In the genomic region with DNA sequence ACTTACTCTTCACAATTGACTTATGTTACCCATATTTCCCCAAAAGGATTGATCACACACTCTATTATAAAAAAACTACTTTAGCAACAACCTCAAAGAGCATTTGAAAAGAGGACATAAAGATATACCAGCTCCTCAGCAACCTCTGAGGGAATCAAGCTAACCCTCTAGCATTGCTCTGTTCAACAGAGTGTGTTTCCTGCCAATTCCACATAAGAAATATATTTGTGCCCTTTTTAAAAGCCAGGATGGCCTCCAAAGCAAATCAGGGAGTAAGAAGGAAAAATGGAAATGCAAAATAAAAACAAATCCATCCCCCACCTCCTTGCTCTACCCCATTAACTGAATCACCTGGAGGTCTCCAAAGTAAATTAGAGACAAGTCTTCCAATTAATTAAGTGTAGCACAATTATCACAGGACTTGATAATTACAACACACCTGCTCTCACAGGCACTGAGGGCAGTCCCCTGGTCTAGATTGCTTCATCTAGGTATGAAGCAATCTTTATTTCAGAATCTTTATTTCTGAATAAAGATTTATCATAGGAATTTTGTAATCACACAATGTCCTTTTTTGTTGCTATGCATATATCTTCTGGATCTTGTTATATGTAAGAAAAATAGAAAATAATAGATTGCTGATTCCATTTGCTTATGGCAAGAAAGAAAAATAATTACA, we compare ENCODE assay signal across 17 cellular contexts. TPM values are rescaled to one million over a fixed set of nuclear protein-coding genes. Genes with fewer than 3 reads are reported as not detected.
A peak's percentile ranks its signal among the peaks of the same experiment; 100 is the strongest.
DNase-seq lines count a peak whose midpoint lies in the region; ATAC-seq and TF ChIP-seq lines count a peak whose summit lies in the region.
"Had no signal": no experiment of that assay in that cellular context is flagged by ENCODE, and none has a peak within 500 bp of the region (broad histone marks: within the 10 kb centered on the region; RNA-seq: fewer than 3 reads in every experiment).

No MANE protein-coding gene starts in this region.

- POLR2A ChIA-PET in WTC11 (lab: Charles Lee): no interaction called here
- POLR2A ChIA-PET in Caco-2 (lab: Charles Lee): no interaction called here

- H3K9ac ChIP-seq in HUES48 (ENCODE audit: low read depth, low read length): 0 out of 2 replicates have a peak overlapping the region, but pooled peaks have one; percentile 15

- intact Hi-C loops in Caco-2 (cut with micrococcal nuclease; ENCODE audit: unreplicated experiment): no loop called here

- H3K36me3 ChIP-seq in HUES48 (ENCODE audit: control insufficient read depth, insufficient read depth, low read length) (peaks cover 13% of the 10 kb centered on the region), Caco-2 (ENCODE audit: control insufficient read depth, insufficient read depth, low read length) (no peaks in the 10 kb centered on the region)
- H3K36me3 ChIP-seq: HAP-1 had no signal

- no TSS peak for BruUV-seq in Caco-2 (replicated peaks; lab: Mats Ljungman, UMichigan)

- no peaks in the 10 kb centered on the region for H3K27me3 Mint-ChIP-seq in WTC11 (ENCODE audit: low read depth)
- no peaks in the 10 kb centered on the region for H3K27me3 Mint-ChIP-seq in Caco-2 (ENCODE audit: insufficient read depth, unreplicated experiment)

- H3K36me3 Mint-ChIP-seq in WTC11 (peaks cover 19% of the 10 kb centered on the region), Caco-2 (ENCODE audit: insufficient read depth, unreplicated experiment) (peaks cover 10% of the 10 kb centered on the region)
- H3K36me3 Mint-ChIP-seq: CD4-positive, alpha-beta memory T cell had no signal

- H3K27me3 ChIP-seq in HUES48 (ENCODE audit: control insufficient read depth, insufficient read depth, low read length) (no peaks in the 10 kb centered on the region), Caco-2 (replicated peaks; ENCODE audit: control insufficient read depth, insufficient read depth, low read length) (no peaks in the 10 kb centered on the region)

- peak overlapping the region; percentile 98 for H3K27ac ChIP-seq in HUES48 (ENCODE audit: low read depth, low read length)

- H3K27ac Mint-ChIP-seq in WTC11 (peak overlapping the region; percentile 99), Caco-2 (ENCODE audit: unreplicated experiment) (no peak overlapping the region)
- H3K27ac Mint-ChIP-seq: CD4-positive, alpha-beta memory T cell had no signal

- H3K9me3 Mint-ChIP-seq in WTC11 (no peaks in the 10 kb centered on the region), Caco-2 (ENCODE audit: unreplicated experiment) (no peaks in the 10 kb centered on the region)
- H3K9me3 Mint-ChIP-seq: CD4-positive, alpha-beta memory T cell had no signal

- peak overlapping the region; percentile 36 for H3K4me3 Mint-ChIP-seq in WTC11
- no peak overlapping the region for H3K4me3 Mint-ChIP-seq in Caco-2 (ENCODE audit: unreplicated experiment)
- H3K4me3 Mint-ChIP-seq: CD4-positive, alpha-beta memory T cell had no signal

- ATAC-seq in WTC11: no peak

- DNase-seq in WTC11 (ENCODE audit: low spot score) (no peak), fibroblast of pulmonary artery (ENCODE audit: low read depth) (peak; percentile 44), renal cortical epithelial cell (ENCODE audit: low read depth) (peak; percentile 34), NCI-H524 (lab: John Stamatoyannopoulos, UW) (no peak), ecto neural progenitor cell (ENCODE audit: low spot score) (no peak), Caco-2 (no peak)
- DNase-seq: CD4-positive, alpha-beta memory T cell; MM.1S; NCI-H1092 treated with DMSO at 0.1 percent for 48 hours; NCI-H1694 treated with DMSO at 0.1 percent for 48 hours; NCI-H2107; NCI-H345; NCI-H526 treated with DMSO at 0.1 percent for 48 hours; RPMI8226; SIG-M5 had no signal

- H3K4me1 Mint-ChIP-seq in WTC11 (peaks cover 64% of the 10 kb centered on the region), Caco-2 (ENCODE audit: low read depth, unreplicated experiment) (peaks cover 20% of the 10 kb centered on the region)
- H3K4me1 Mint-ChIP-seq: CD4-positive, alpha-beta memory T cell had no signal

- H3K9me3 ChIP-seq in HUES48 (ENCODE audit: control insufficient read depth, insufficient read depth, low read length) (no peaks in the 10 kb centered on the region), Caco-2 (no peaks in the 10 kb centered on the region)
- H3K9me3 ChIP-seq: HAP-1 had no signal

- H3K4me3 ChIP-seq in HUES48 (ENCODE audit: low read depth, low read length) (no peak overlapping the region; the same call in 1 of the 2 replicates), fibroblast of pulmonary artery (replicated peaks; ENCODE audit: low read depth, low read length) (no peak overlapping the region), Caco-2 (ENCODE audit: low read depth, low read length) (no peak overlapping the region)
- H3K4me3 ChIP-seq: HAP-1 had no signal

- CTCF ChIA-PET in WTC11 (lab: Charles Lee): no interaction called here
- CTCF ChIA-PET in Caco-2 (lab: Charles Lee): no interaction called here

- H3K4me1 ChIP-seq in HUES48 (ENCODE audit: control insufficient read depth, insufficient read depth, low read length) (peaks cover 88% of the 10 kb centered on the region), Caco-2 (peaks cover 31% of the 10 kb centered on the region)

- TF ChIP-seq CTCF in WTC11 (IDR thresholded peaks at IDR 0.05) (no peak), fibroblast of pulmonary artery (IDR thresholded peaks at IDR 0.05; ENCODE audit: low read length, missing control alignments) (no peak), Caco-2 (IDR thresholded peaks at IDR 0.05; ENCODE audit: insufficient read depth in 1 of 2, low read depth in 1 of 2, low read length in 1 of 2, severe bottlenecking in 1 of 2, unreplicated experiment in 1 of 2) (no peak)

TF ChIP-seq in WTC11, 78 proteins besides CTCF, POLR2A, EP300 and RAD21:
- TF ChIP-seq, protein P1, sequence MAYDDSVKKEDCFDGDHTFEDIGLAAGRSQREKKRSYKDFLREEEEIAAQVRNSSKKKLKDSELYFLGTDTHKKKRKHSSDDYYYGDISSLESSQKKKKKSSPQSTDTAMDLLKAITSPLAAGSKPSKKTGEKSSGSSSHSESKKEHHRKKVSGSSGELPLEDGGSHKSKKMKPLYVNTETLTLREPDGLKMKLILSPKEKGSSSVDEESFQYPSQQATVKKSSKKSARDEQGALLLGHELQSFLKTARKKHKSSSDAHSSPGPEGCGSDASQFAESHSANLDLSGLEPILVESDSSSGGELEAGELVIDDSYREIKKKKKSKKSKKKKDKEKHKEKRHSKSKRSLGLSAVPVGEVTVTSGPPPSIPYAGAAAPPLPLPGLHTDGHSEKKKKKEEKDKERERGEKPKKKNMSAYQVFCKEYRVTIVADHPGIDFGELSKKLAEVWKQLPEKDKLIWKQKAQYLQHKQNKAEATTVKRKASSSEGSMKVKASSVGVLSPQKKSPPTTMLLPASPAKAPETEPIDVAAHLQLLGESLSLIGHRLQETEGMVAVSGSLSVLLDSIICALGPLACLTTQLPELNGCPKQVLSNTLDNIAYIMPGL (CRISPR knock-in tag; IDR thresholded peaks at IDR 0.05): no peak
- no peak for TF ChIP-seq ATF1 (CRISPR knock-in tag; IDR thresholded peaks at IDR 0.05)
- no peak for TF ChIP-seq ETV6 (CRISPR knock-in tag; IDR thresholded peaks at IDR 0.05)
- TF ChIP-seq ZNF396 (CRISPR knock-in tag; IDR thresholded peaks at IDR 0.05; ENCODE audit: borderline replicate concordance): no peak

RNA-seq across cellular contexts. Expression of a gene that starts 34.8 kb away (rescaled TPM):
- total RNA-seq in WTC11 (2021): 117 to 131 TPM (median 127 TPM) in 3 replicates
- total RNA-seq in renal cortical epithelial cell: 48.8 and 97.2 TPM in 2 replicates
- 9.8 and 14.4 TPM in 2 replicates for total RNA-seq in Caco-2 (2022)
- total RNA-seq: CD4-positive, alpha-beta memory T cell had no signal

RNA-seq across cellular contexts. Expression of a gene that starts 48.7 kb away (rescaled TPM):
- 89.1 to 93.2 TPM (median 90.7 TPM) in 3 replicates for total RNA-seq in WTC11 (2021)
- 86.1 and 88.3 TPM in 2 replicates for total RNA-seq in renal cortical epithelial cell
- total RNA-seq in Caco-2 (2022): 33.8 and 38.3 TPM in 2 replicates

Comparison
In these comparisons a context has a peak if more than half of its experiments do, and no peak if none do; other contexts are left out.
1. DNase-seq: peak in fibroblast of pulmonary artery (single experiment) and renal cortical epithelial cell (single experiment); none in WTC11 (single experiment), NCI-H524 (0 of 2), ecto neural progenitor cell (single experiment) and Caco-2 (0 of 2).